In the genomic region with DNA sequence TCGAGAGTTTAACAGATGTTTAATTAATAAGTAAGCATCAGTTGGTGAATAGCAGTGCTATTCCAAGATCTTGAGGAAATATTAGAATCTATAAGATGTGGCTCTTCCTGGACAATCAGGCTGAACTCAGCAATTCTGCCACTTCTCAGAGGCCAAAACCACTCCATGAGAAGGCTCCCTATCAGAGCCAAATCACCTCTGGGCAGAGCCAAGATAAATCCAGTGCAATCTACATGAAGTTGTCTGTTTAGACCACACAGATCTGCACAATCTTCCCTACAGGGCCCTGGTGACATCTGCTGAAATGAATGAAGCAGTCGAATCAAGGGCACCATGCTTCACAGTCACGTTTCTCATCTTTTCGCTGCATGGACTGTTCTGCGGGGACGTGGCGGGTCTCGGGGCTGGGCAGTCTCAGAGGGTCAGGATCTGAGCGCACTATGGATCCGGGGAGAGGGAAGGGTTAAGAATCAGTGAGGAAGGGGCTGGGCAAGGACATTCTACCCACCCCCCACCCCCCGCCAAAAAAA, we compare ENCODE assay signal across 23 cellular contexts.
DNase-seq lines count a peak whose midpoint lies in the region; ATAC-seq and TF ChIP-seq lines count a peak whose summit lies in the region.
"Had no signal": no experiment of that assay in that cellular context is flagged by ENCODE, and none has a peak within 500 bp of the region (broad histone marks: within the 10 kb centered on the region; RNA-seq: fewer than 3 reads in every experiment).

No MANE protein-coding gene starts in this region.

- no peak for TF ChIP-seq POLR2A in gastrocnemius medialis (IDR thresholded peaks at IDR 0.05)

- H3K27me3 Mint-ChIP-seq in CD14-positive monocyte (ENCODE audit: low read depth in 3 of 3) (peaks cover 0 to 4% (median 0%) of the 10 kb centered on the region in 3 donors), endothelial cell (ENCODE audit: unreplicated experiment) (peaks cover 4% of the 10 kb centered on the region)

- H3K36me3 Mint-ChIP-seq in CD14-positive monocyte (peaks cover 12 to 13% of the 10 kb centered on the region in 2 donors), endothelial cell (ENCODE audit: low read depth, unreplicated experiment) (no peaks in the 10 kb centered on the region)

- DNase-seq in CD14-positive monocyte (ENCODE audit: low spot score) (no peak), OCI-M1 (lab: John Stamatoyannopoulos, UW) (peak; percentile 45), endothelial cell (ENCODE audit: low spot score) (no peak), gastrocnemius medialis (no peak), Ammon's horn (ENCODE audit: low spot score) (no peak)
- DNase-seq: brain microvascular endothelial cell; H7; islet precursor cell; left ventricle myocardium superior; mucosa of descending colon; NCI-H1105 treated with DMSO at 0.1 percent for 48 hours; NCI-H2029; NCI-H345; NCI-H748 treated with DMSO at 0.1 percent for 48 hours; stimulated activated CD4-positive, alpha-beta T cell treated with anti-CD3 and anti-CD28 coated beads, Interleukin-1b, Interleukin-23, amount 100 ng/mL, for 48 hours had no signal

- ATAC-seq in gastrocnemius medialis (no peak), GM21515 (IDR thresholded peaks at IDR 0.05; ENCODE audit: unreplicated experiment) (no peak), HG03571 (IDR thresholded peaks at IDR 0.05; ENCODE audit: unreplicated experiment) (no peak), HG03025 (IDR thresholded peaks at IDR 0.05; ENCODE audit: low FRiP score, unreplicated experiment) (no peak)
- ATAC-seq: HepG2, left ventricle myocardium superior, mucosa of descending colon, Right ventricle myocardium inferior had no signal

- H3K27ac Mint-ChIP-seq in CD14-positive monocyte: peak overlapping the region; percentile 54 to 100 (median 100)
- no peak overlapping the region for H3K27ac Mint-ChIP-seq in endothelial cell (ENCODE audit: unreplicated experiment)
- H3K27ac Mint-ChIP-seq: progenitor cell of endocrine pancreas had no signal

- H3K4me3 ChIP-seq in gastrocnemius medialis: no peak overlapping the region
- H3K4me3 ChIP-seq: mucosa of descending colon, uterus had no signal

- intact Hi-C loops in CD14-positive monocyte (cut with micrococcal nuclease): loop anchor here in 1 of 2 donors (5.0 kb wide), 2 partner anchors 51 to 59 kb away; a partner anchor contains a TSS
- intact Hi-C loops in gastrocnemius medialis (cut with DNase I; ENCODE audit: low total_unique reads): loop anchor here (5.0 kb wide), 1 partner anchor 1896 kb away; no protein-coding TSS in a partner anchor

- H3K9me3 Mint-ChIP-seq in CD14-positive monocyte: no peaks in the 10 kb centered on the region
- peaks cover 3% of the 10 kb centered on the region for H3K9me3 Mint-ChIP-seq in endothelial cell (ENCODE audit: unreplicated experiment)

- TF ChIP-seq CTCF in CD14-positive monocyte (IDR thresholded peaks at IDR 0.05) (no peak), endothelial cell (IDR thresholded peaks at IDR 0.05; ENCODE audit: unreplicated experiment) (no peak), gastrocnemius medialis (IDR thresholded peaks at IDR 0.05 in 4 of 5, conservative IDR thresholded peaks at IDR 0.05 in 1 of 5) (no peak)

- H3K9me3 ChIP-seq in gastrocnemius medialis: no peaks in the 10 kb centered on the region
- H3K9me3 ChIP-seq: mucosa of descending colon, uterus had no signal

- H3K4me1 ChIP-seq in gastrocnemius medialis: peaks cover 93 to 97% of the 10 kb centered on the region in 2 donors
- H3K4me1 ChIP-seq: uterus had no signal

- in situ Hi-C loops in gastrocnemius medialis (cut with MboI; ENCODE audit: low sequenced_read_pairs in 4 of 4): no loop called here

- peak overlapping the region; percentile 94 to 99 (median 94) for H3K27ac ChIP-seq in gastrocnemius medialis
- H3K27ac ChIP-seq: brain microvascular endothelial cell, C4-2B, uterus had no signal

- H3K4me1 Mint-ChIP-seq in CD14-positive monocyte: peaks cover 98% of the 10 kb centered on the region
- peaks cover 35% of the 10 kb centered on the region for H3K4me1 Mint-ChIP-seq in endothelial cell (ENCODE audit: unreplicated experiment)

- H3K36me3 ChIP-seq in gastrocnemius medialis: no peaks in the 10 kb centered on the region
- H3K36me3 ChIP-seq: brain microvascular endothelial cell, uterus had no signal

- no peaks in the 10 kb centered on the region for H3K27me3 ChIP-seq in gastrocnemius medialis
- H3K27me3 ChIP-seq: brain microvascular endothelial cell, uterus had no signal

- H3K4me3 Mint-ChIP-seq in CD14-positive monocyte: no peak overlapping the region
- H3K4me3 Mint-ChIP-seq in endothelial cell (ENCODE audit: unreplicated experiment): peak overlapping the region; percentile 49
